Comparison of ENCODE assay signal across 14 cellular contexts in the genomic region with DNA sequence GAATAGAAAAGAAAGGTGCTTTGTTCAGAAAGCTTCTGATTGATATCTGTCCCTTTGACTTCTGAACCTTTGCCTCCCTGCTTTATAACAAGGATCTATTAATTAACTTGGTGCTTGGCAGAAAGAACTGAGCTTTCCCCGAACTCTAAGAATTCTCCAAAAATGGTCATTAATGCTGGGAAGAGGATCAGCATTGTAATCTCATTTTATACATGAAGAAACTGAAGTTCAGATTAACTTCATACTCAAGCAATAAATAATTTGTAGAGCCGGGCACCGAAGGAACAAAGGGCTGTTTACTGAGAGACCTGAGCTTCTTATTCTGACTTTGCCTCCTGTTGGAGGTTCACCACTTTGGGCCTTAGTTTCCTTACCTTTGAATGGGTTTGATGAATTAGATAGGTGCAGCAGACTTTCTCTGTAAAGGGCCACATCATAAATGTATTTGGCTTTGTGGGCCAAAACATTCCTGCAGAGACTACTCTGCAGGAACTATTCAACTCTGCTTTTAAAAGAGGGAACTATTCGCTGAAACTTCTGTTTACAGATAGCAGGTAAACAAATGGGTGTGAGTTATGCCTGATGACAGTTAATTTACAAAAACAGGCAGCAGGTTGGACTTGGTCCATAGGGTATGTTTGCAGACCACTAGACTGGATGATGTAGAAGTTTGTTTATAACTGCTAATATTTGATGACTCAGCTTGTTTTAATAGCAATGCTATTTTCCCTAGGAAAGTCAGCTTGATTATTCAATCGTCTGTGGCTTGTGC.
A peak's percentile ranks its signal among the peaks of the same experiment; 100 is the strongest.
DNase-seq lines count a peak whose midpoint lies in the region; ATAC-seq and TF ChIP-seq lines count a peak whose summit lies in the region.
"Had no signal": no experiment of that assay in that cellular context is flagged by ENCODE, and none has a peak within 500 bp of the region (broad histone marks: within the 10 kb centered on the region; RNA-seq: fewer than 3 reads in every experiment).

No MANE protein-coding gene starts in this region.

- H3K79me2 ChIP-seq in PC-9 (ENCODE audit: low read depth): no peaks in the 10 kb centered on the region

- no peak overlapping the region for H3K27ac Mint-ChIP-seq in CD4-positive, alpha-beta T cell
- H3K27ac Mint-ChIP-seq: CD4-positive, alpha-beta memory T cell had no signal

- H3K27me3 ChIP-seq in CD4-positive, alpha-beta T cell (ENCODE audit: control insufficient read depth, insufficient read depth, low read length): peaks cover 11% of the 10 kb centered on the region
- no peaks in the 10 kb centered on the region for H3K27me3 ChIP-seq in PC-9 (ENCODE audit: insufficient read depth, low read depth)

- no peak overlapping the region for H3K4me3 ChIP-seq in fibroblast of villous mesenchyme (ENCODE audit: low read depth, low read length)
- no peak overlapping the region for H3K4me3 ChIP-seq in PC-9
- H3K4me3 ChIP-seq: thoracic aorta had no signal

- no TSS peak for BruUV-seq in PC-9 (replicated peaks; lab: Mats Ljungman, UMichigan)

- CTCF ChIA-PET in CD4-positive, alpha-beta T cell (lab: Charles Lee): no interaction called here
- CTCF ChIA-PET in PC-9 (lab: Charles Lee): no interaction called here

- H3K9me3 ChIP-seq in CD4-positive, alpha-beta T cell (ENCODE audit: control insufficient read depth, low read length): no peaks in the 10 kb centered on the region
- no peaks in the 10 kb centered on the region; the same call in 1 of the 2 replicates for H3K9me3 ChIP-seq in PC-9 (ENCODE audit: insufficient read depth, low read depth)
- H3K9me3 ChIP-seq: thoracic aorta had no signal

- no peak overlapping the region for H3K4me3 Mint-ChIP-seq in CD4-positive, alpha-beta T cell
- H3K4me3 Mint-ChIP-seq: CD4-positive, alpha-beta memory T cell had no signal

- ATAC-seq in CD4-positive, alpha-beta T cell (ENCODE audit: poor library complexity): no peak
- no peak for ATAC-seq in GM18505 (IDR thresholded peaks at IDR 0.05; ENCODE audit: unreplicated experiment)
- ATAC-seq: PC-3 had no signal

- H3K27me3 Mint-ChIP-seq in CD4-positive, alpha-beta T cell: peaks cover 37% of the 10 kb centered on the region

- no peaks in the 10 kb centered on the region for H3K36me3 Mint-ChIP-seq in CD4-positive, alpha-beta T cell (ENCODE audit: low read depth)
- H3K36me3 Mint-ChIP-seq: CD4-positive, alpha-beta memory T cell had no signal

- H3K9me2 ChIP-seq in PC-9 (ENCODE audit: insufficient read depth): no peaks in the 10 kb centered on the region

- no peaks in the 10 kb centered on the region for H3K9me3 Mint-ChIP-seq in CD4-positive, alpha-beta T cell

- H3K27ac ChIP-seq in CD4-positive, alpha-beta T cell (ENCODE audit: low read depth, low read length): no peak overlapping the region
- no peak overlapping the region for H3K27ac ChIP-seq in PC-9
- H3K27ac ChIP-seq: thoracic aorta had no signal

- TF ChIP-seq POLR2A in GM18505 (IDR thresholded peaks at IDR 0.05; ENCODE audit: borderline replicate concordance, extremely low read depth, insufficient read depth, insufficient read length): no peak

- H3K36me3 ChIP-seq in PC-9 (ENCODE audit: low read depth): no peaks in the 10 kb centered on the region
- H3K36me3 ChIP-seq: thoracic aorta had no signal

- H3K4me1 ChIP-seq in PC-9 (replicated peaks; ENCODE audit: insufficient read depth): peaks cover 19% of the 10 kb centered on the region

- intact Hi-C loops in CD4-positive, alpha-beta T cell (cut with DNase I, micrococcal nuclease): no loop called here
- intact Hi-C loops in PC-9 (cut with micrococcal nuclease; ENCODE audit: unreplicated experiment): no loop called here

- H3F3A ChIP-seq in PC-9 (ENCODE audit: insufficient read depth, low read depth): no peaks in the 10 kb centered on the region

- H3K4me2 ChIP-seq in PC-9: no peak overlapping the region

- POLR2A ChIA-PET in CD4-positive, alpha-beta T cell (lab: Charles Lee): no interaction called here
- POLR2A ChIA-PET in PC-9 (lab: Charles Lee; ENCODE audit: unreplicated experiment): no interaction called here

- H3K4me1 Mint-ChIP-seq in CD4-positive, alpha-beta T cell (ENCODE audit: low read depth): no peaks in the 10 kb centered on the region
- H3K4me1 Mint-ChIP-seq: CD4-positive, alpha-beta memory T cell had no signal

- TF ChIP-seq CTCF in fibroblast of villous mesenchyme (IDR thresholded peaks at IDR 0.05; ENCODE audit: insufficient read depth, low read depth, low read length): no peak
- no peak for TF ChIP-seq CTCF in CD4-positive, alpha-beta T cell (IDR thresholded peaks at IDR 0.05)
- TF ChIP-seq CTCF in PC-9 (conservative IDR thresholded peaks at IDR 0.05): no peak

- DNase-seq in DMS79 (lab: John Stamatoyannopoulos, UW) (peak; percentile 66), NCI-H774 (lab: John Stamatoyannopoulos, UW) (peak; percentile 38), fibroblast of villous mesenchyme (ENCODE audit: low read depth) (peak; percentile 82), renal cortical epithelial cell (ENCODE audit: low read depth) (peak; percentile 35), PC-9 (no peak), NOMO-1 treated with dmso at 0.1 percent for 144 hours (lab: John Stamatoyannopoulos, UW; ENCODE audit: unreplicated experiment) (no peak)
- DNase-seq in CD4-positive, alpha-beta T cell: no peak
- DNase-seq: activated effector memory CD4-positive, alpha-beta T cell treated with Interleukin-2 at 50 U/mL for 16 hours; CD4-positive, alpha-beta memory T cell; foreskin melanocyte; MM.1S; PC-3 had no signal

- H4K20me1 ChIP-seq in PC-9 (ENCODE audit: insufficient read depth): no peaks in the 10 kb centered on the region

- H2AFZ ChIP-seq in PC-9: no peak overlapping the region

Comparison
In these comparisons a context has a peak if more than half of its experiments do, and no peak if none do; other contexts are left out.
1. DNase-seq: peak in DMS79 (single experiment), NCI-H774 (single experiment), fibroblast of villous mesenchyme (single experiment) and renal cortical epithelial cell (single experiment); none in CD4-positive, alpha-beta T cell (0 of 10), PC-9 (0 of 2) and NOMO-1 treated with dmso at 0.1 percent for 144 hours (single experiment).